Comparison of ENCODE assay signal across 26 cellular contexts in the genomic region with DNA sequence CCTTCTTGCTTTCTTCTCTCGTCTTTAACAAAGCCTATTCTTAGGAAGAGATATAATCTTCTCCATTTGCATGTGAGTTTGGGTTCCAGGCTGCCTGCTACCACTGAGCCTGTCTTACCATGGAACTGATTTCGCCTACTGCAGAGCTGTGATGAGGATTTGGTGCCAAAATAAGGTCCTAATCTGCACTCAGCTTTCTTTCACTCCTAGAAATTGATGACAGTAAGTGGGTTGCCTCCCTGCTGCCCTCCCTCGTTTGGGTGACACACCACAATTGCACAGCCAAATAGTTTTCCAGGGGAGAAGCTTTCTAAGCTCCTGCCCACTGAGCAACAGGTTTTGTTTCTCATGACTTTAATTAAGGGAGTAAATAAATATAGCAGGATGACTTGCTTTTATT. TPM values are rescaled to one million over a fixed set of nuclear protein-coding genes. Genes with fewer than 3 reads are reported as not detected.
"Had no signal": no experiment of that assay in that cellular context is flagged by ENCODE, and none has a peak within 500 bp of the region (broad histone marks: within the 10 kb centered on the region; RNA-seq: fewer than 3 reads in every experiment).

No MANE protein-coding gene starts in this region.

- H3K27ac ChIP-seq: RWPE1, SJCRH30 had no signal

- H3K9me3 ChIP-seq: SJCRH30 had no signal

- H3K4me1 ChIP-seq: SJCRH30 had no signal

- DNase-seq: KBM-7; MV-4-11; NCI-H1048; NCI-H1105; NCI-H1417; NCI-H1436 treated with DMSO at 0.1 percent for 48 hours; NCI-H1694; NCI-H187 treated with DMSO at 0.1 percent for 48 hours; NCI-H2029 treated with DMSO at 0.1 percent for 48 hours; NCI-H2171 treated with DMSO at 0.1 percent for 48 hours; NCI-H446; NCI-H510A; NCI-H524 treated with DMSO at 0.1 percent for 48 hours; NCI-H69; NCI-H774; NK-92 treated with Interleukin-12 subunit alpha and Interleukin-12 subunit beta, amount 100 ng/mL, for 24 hours; PC-3; SHP77 treated with DMSO at 0.1 percent for 48 hours; SJCRH30 had no signal

- H3K36me3 ChIP-seq: SJCRH30 had no signal

- H3K4me3 ChIP-seq: SJCRH30 had no signal

- ATAC-seq: Panc1, PC-3, SK-N-SH treated with all-trans-retinoic acid at 6 μM for 48 hours had no signal

RNA-seq across cellular contexts. Expression of gene ASIC2, which starts 25.1 kb away (rescaled TPM):
- total RNA-seq: HT-29, LHCN-M2, MCF 10A, OCI-LY7, SJCRH30 had no signal
